9 cellular contexts compared by ENCODE assay signal in genomic region chr7:37311282-37311868, GRCh38.
DNase-seq lines count a peak whose midpoint lies in the region; ATAC-seq and TF ChIP-seq lines count a peak whose summit lies in the region.
"Had no signal": no experiment of that assay in that cellular context is flagged by ENCODE, and none has a peak within 500 bp of the region (broad histone marks: within the 10 kb centered on the region; RNA-seq: fewer than 3 reads in every experiment).

No MANE protein-coding gene starts in this region.

- H3K36me3 ChIP-seq in spleen (peaks cover 0 to 74% (median 14%) of the 10 kb centered on the region in 6 donors), brain microvascular endothelial cell (replicated peaks) (no peaks in the 10 kb centered on the region), vagina (no peaks in the 10 kb centered on the region), Caco-2 (ENCODE audit: control insufficient read depth, insufficient read depth, low read length) (no peaks in the 10 kb centered on the region)

- 54 to 69% (median 62%) methylated on average over 7 of the region's 7 CpGs for WGBS in spleen, 5 donors

- ATAC-seq in GM19463 (IDR thresholded peaks at IDR 0.05; ENCODE audit: unreplicated experiment) (peak; percentile 75), esophagus mucosa (no peak)

- TF ChIP-seq POLR2A in spleen (IDR thresholded peaks at IDR 0.05), result no peak
- TF ChIP-seq POLR2A in vagina (IDR thresholded peaks at IDR 0.05), result no peak

- H3K27ac ChIP-seq in spleen, result peak overlapping the region; percentile 29 to 86 (median 70)
- no peak overlapping the region for H3K27ac ChIP-seq in brain microvascular endothelial cell
- no peak overlapping the region for H3K27ac ChIP-seq in vagina

- no peaks in the 10 kb centered on the region for H3K27me3 ChIP-seq in spleen (replicated peaks in 1 of 7)
- H3K27me3 ChIP-seq in brain microvascular endothelial cell (replicated peaks), result no peaks in the 10 kb centered on the region
- H3K27me3 ChIP-seq in vagina, result no peaks in the 10 kb centered on the region
- no peaks in the 10 kb centered on the region for H3K27me3 ChIP-seq in Caco-2 (replicated peaks; ENCODE audit: control insufficient read depth, insufficient read depth, low read length)

- peaks cover 82% of the 10 kb centered on the region for H3K36me3 Mint-ChIP-seq in T-helper 2 cell treated with Interferon-gamma antibody and Interleukin-4, amounts not matched to agents 5 μg/mL and 100 μg/mL, for 36 hours (ENCODE audit: low read depth)
- no peaks in the 10 kb centered on the region for H3K36me3 Mint-ChIP-seq in Caco-2 (ENCODE audit: insufficient read depth, unreplicated experiment)

- BruUV-seq in Caco-2 (replicated peaks; lab: Mats Ljungman, UMichigan), result no TSS peak

- H3K4me3 Mint-ChIP-seq in T-helper 2 cell treated with Interferon-gamma antibody and Interleukin-4, amounts not matched to agents 5 μg/mL and 100 μg/mL, for 36 hours, result peak overlapping the region; percentile 65
- H3K4me3 Mint-ChIP-seq in Caco-2 (ENCODE audit: unreplicated experiment), result no peak overlapping the region

- H3K9me3 ChIP-seq in spleen (no peaks in the 10 kb centered on the region), vagina (no peaks in the 10 kb centered on the region), Caco-2 (no peaks in the 10 kb centered on the region)

- peak; percentile 33 for DNase-seq in T-helper 2 cell treated with Interferon-gamma antibody and Interleukin-4, amounts not matched to agents 5 μg/mL and 100 μg/mL, for 36 hours (ENCODE audit: low spot score)
- peak; percentile 17 for DNase-seq in effector CD4-positive, alpha-beta T cell
- DNase-seq in spleen (peak; percentile 81), brain microvascular endothelial cell (no peak), vagina (ENCODE audit: extremely low spot score in 2 of 2) (no peak), Caco-2 (no peak)
- DNase-seq: activated gamma-delta T cell treated with Interleukin-2 at 50 U/mL for 16 hours had no signal

- intact Hi-C loops in spleen (cut with DNase I; ENCODE audit: low total_unique reads) (no loop called here), vagina (cut with DNase I) (no loop called here), Caco-2 (cut with micrococcal nuclease; ENCODE audit: unreplicated experiment) (no loop called here)

- H3K4me1 ChIP-seq in spleen (peaks cover 27 to 77% (median 46%) of the 10 kb centered on the region in 6 donors), vagina (no peaks in the 10 kb centered on the region), Caco-2 (no peaks in the 10 kb centered on the region)

- H3K4me1 Mint-ChIP-seq in T-helper 2 cell treated with Interferon-gamma antibody and Interleukin-4, amounts not matched to agents 5 μg/mL and 100 μg/mL, for 36 hours (ENCODE audit: low read depth), result peaks cover 52% of the 10 kb centered on the region
- H3K4me1 Mint-ChIP-seq in Caco-2 (ENCODE audit: low read depth, unreplicated experiment), result no peaks in the 10 kb centered on the region

- CTCF ChIA-PET in Caco-2 (lab: Charles Lee), result no interaction called here

- H3K27ac Mint-ChIP-seq in T-helper 2 cell treated with Interferon-gamma antibody and Interleukin-4, amounts not matched to agents 5 μg/mL and 100 μg/mL, for 36 hours, result peak overlapping the region; percentile 88
- no peak overlapping the region for H3K27ac Mint-ChIP-seq in Caco-2 (ENCODE audit: unreplicated experiment)

- in situ Hi-C loops in brain microvascular endothelial cell (cut with HindIII; ENCODE audit: low pct_ligation_motif_present, low sequenced_read_pairs), result no loop called here

- peaks cover 14% of the 10 kb centered on the region for H3K9me3 Mint-ChIP-seq in T-helper 2 cell treated with Interferon-gamma antibody and Interleukin-4, amounts not matched to agents 5 μg/mL and 100 μg/mL, for 36 hours
- H3K9me3 Mint-ChIP-seq in Caco-2 (ENCODE audit: unreplicated experiment), result no peaks in the 10 kb centered on the region

- H3K27me3 Mint-ChIP-seq in T-helper 2 cell treated with Interferon-gamma antibody and Interleukin-4, amounts not matched to agents 5 μg/mL and 100 μg/mL, for 36 hours (ENCODE audit: low read depth), result no peaks in the 10 kb centered on the region
- peaks cover 5% of the 10 kb centered on the region for H3K27me3 Mint-ChIP-seq in Caco-2 (ENCODE audit: insufficient read depth, unreplicated experiment)

- POLR2A ChIA-PET in Caco-2 (lab: Charles Lee), result no interaction called here

- no peak for TF ChIP-seq CTCF in spleen (IDR thresholded peaks at IDR 0.05 in 8 of 11, conservative IDR thresholded peaks at IDR 0.05 in 3 of 11)
- TF ChIP-seq CTCF in brain microvascular endothelial cell (IDR thresholded peaks at IDR 0.05; ENCODE audit: low read depth, low read length, missing control alignments), result no peak
- no peak for TF ChIP-seq CTCF in vagina (IDR thresholded peaks at IDR 0.05)
- TF ChIP-seq CTCF in Caco-2 (IDR thresholded peaks at IDR 0.05; ENCODE audit: insufficient read depth in 1 of 2, low read depth in 1 of 2, low read length in 1 of 2, severe bottlenecking in 1 of 2, unreplicated experiment in 1 of 2), result no peak

- peak overlapping the region in 1 of 8 donors; percentile 52 for H3K4me3 ChIP-seq in spleen
- H3K4me3 ChIP-seq in brain microvascular endothelial cell (ENCODE audit: low read depth, low read length), result no peak overlapping the region
- no peak overlapping the region for H3K4me3 ChIP-seq in vagina
- no peak overlapping the region for H3K4me3 ChIP-seq in Caco-2 (ENCODE audit: low read depth, low read length)

Comparison
In these comparisons a context has a peak if more than half of its experiments do, and no peak if none do; other contexts are left out.
1. DNase-seq: peak in T-helper 2 cell treated with Interferon-gamma antibody and Interleukin-4, amounts not matched to agents 5 μg/mL and 100 μg/mL, for 36 hours (single experiment), effector CD4-positive, alpha-beta T cell (single experiment) and spleen (single experiment); none in brain microvascular endothelial cell (single experiment), vagina (0 of 2) and Caco-2 (0 of 2).
2. H3K27ac ChIP-seq: peak in spleen (8 of 8); none in brain microvascular endothelial cell (single experiment) and vagina (single experiment).